1 cellular context compared by ENCODE assay signal in genomic region chr2:60316381-60317028, GRCh38.
TF ChIP-seq lines count a peak whose summit lies in the region.

No MANE protein-coding gene starts in this region.

TF ChIP-seq in HepG2, 621 proteins besides CTCF, POLR2A, EP300 and RAD21 (continued from another document and continues in another):
- TF ChIP-seq USF2 (IDR thresholded peaks at IDR 0.05; ENCODE audit: low read depth, low read length) (no peak), USF2 (CRISPR knock-in tag; IDR thresholded peaks at IDR 0.05; ENCODE audit: borderline replicate concordance) (no peak), MTA1 (CRISPR knock-in tag; IDR thresholded peaks at IDR 0.05; ENCODE audit: borderline replicate concordance) (peak; percentile 37; the same call in 1 of the 2 replicates), HIC2 (CRISPR knock-in tag; IDR thresholded peaks at IDR 0.05; ENCODE audit: low read depth) (no peak), NR2F6 (IDR thresholded peaks at IDR 0.05) (no peak), NR2F6 (CRISPR knock-in tag; IDR thresholded peaks at IDR 0.05) (peak; percentile 16; the same call in 1 of the 2 replicates), MEIS1 (CRISPR knock-in tag; IDR thresholded peaks at IDR 0.05; ENCODE audit: borderline replicate concordance) (no peak), PBX2 (CRISPR knock-in tag; IDR thresholded peaks at IDR 0.05) (no peak), TEAD2 (CRISPR knock-in tag; IDR thresholded peaks at IDR 0.05) (no peak), ZSCAN30 (CRISPR knock-in tag; IDR thresholded peaks at IDR 0.05) (no peak), SIX4 (CRISPR knock-in tag; IDR thresholded peaks at IDR 0.05) (no peak), ZBTB43 (CRISPR knock-in tag; conservative IDR thresholded peaks at IDR 0.05) (peak; percentile 61; the same call in 1 of the 2 replicates), HNRNPLL (IDR thresholded peaks at IDR 0.05; ENCODE audit: low read depth, low read length, poor library complexity, severe bottlenecking) (no peak), HNRNPUL1 (IDR thresholded peaks at IDR 0.05; ENCODE audit: low read depth, low read length) (no peak), RFXAP (CRISPR knock-in tag; IDR thresholded peaks at IDR 0.05; ENCODE audit: borderline replicate concordance) (no peak), ZNF790 (CRISPR knock-in tag; IDR thresholded peaks at IDR 0.05; ENCODE audit: borderline replicate concordance) (no peak), ZNF672 (CRISPR knock-in tag; IDR thresholded peaks at IDR 0.05) (no peak), CREB1 (IDR thresholded peaks at IDR 0.05) (peak; percentile 57; the same call in 1 of the 2 replicates), CREB1 (CRISPR knock-in tag; IDR thresholded peaks at IDR 0.05) (peak; percentile 66; the same call in 1 of the 2 replicates), ZGPAT (CRISPR knock-in tag; IDR thresholded peaks at IDR 0.05) (no peak), SALL1 (CRISPR knock-in tag; IDR thresholded peaks at IDR 0.05) (peak; percentile 64), PHF21A (CRISPR knock-in tag; IDR thresholded peaks at IDR 0.05) (0 out of 2 replicates have a peak, but pooled peaks have one; percentile 31), ELK4 (CRISPR knock-in tag; IDR thresholded peaks at IDR 0.05; ENCODE audit: borderline replicate concordance) (no peak), ZNF296 (CRISPR knock-in tag; conservative IDR thresholded peaks at IDR 0.05) (no peak), RXRB (CRISPR knock-in tag; IDR thresholded peaks at IDR 0.05; ENCODE audit: borderline replicate concordance) (peak; percentile 31; the same call in 1 of the 2 replicates), ZNF317 (CRISPR knock-in tag; IDR thresholded peaks at IDR 0.05) (no peak), ZNF484 (CRISPR knock-in tag; IDR thresholded peaks at IDR 0.05; ENCODE audit: borderline replicate concordance, low read depth) (no peak), SKIL (CRISPR knock-in tag; IDR thresholded peaks at IDR 0.05; ENCODE audit: borderline replicate concordance) (peak; percentile 73), ZNF264 (CRISPR knock-in tag; IDR thresholded peaks at IDR 0.05) (no peak), MNT (IDR thresholded peaks at IDR 0.05) (no peak), THAP11 (CRISPR knock-in tag; IDR thresholded peaks at IDR 0.05) (no peak), MED8 (CRISPR knock-in tag; IDR thresholded peaks at IDR 0.05; ENCODE audit: insufficient replicate concordance) (no peak), ZBTB3 (CRISPR knock-in tag; IDR thresholded peaks at IDR 0.05; ENCODE audit: borderline replicate concordance, low read depth) (no peak), MATR3 (CRISPR knock-in tag; IDR thresholded peaks at IDR 0.05) (no peak), PAXIP1 (CRISPR knock-in tag; conservative IDR thresholded peaks at IDR 0.05) (peak; percentile 51), ZNF263 (CRISPR knock-in tag; IDR thresholded peaks at IDR 0.05) (no peak), JARID2 (CRISPR knock-in tag; IDR thresholded peaks at IDR 0.05; ENCODE audit: insufficient replicate concordance) (no peak), SP1 (IDR thresholded peaks at IDR 0.05) (no peak), SP1 (CRISPR knock-in tag; IDR thresholded peaks at IDR 0.05) (no peak), ZNF44 (CRISPR knock-in tag; IDR thresholded peaks at IDR 0.05) (no peak), NFKBIZ (CRISPR knock-in tag; IDR thresholded peaks at IDR 0.05) (no peak), SOX6 (IDR thresholded peaks at IDR 0.05) (no peak), SOX6 (CRISPR knock-in tag; IDR thresholded peaks at IDR 0.05) (peak; percentile 28; the same call in 1 of the 2 replicates), ZNF724P (CRISPR knock-in tag; IDR thresholded peaks at IDR 0.05; ENCODE audit: borderline replicate concordance) (no peak), ZBTB7B (CRISPR knock-in tag; IDR thresholded peaks at IDR 0.05) (no peak), ATF4 (CRISPR knock-in tag; IDR thresholded peaks at IDR 0.05) (no peak), ZNF563 (CRISPR knock-in tag; IDR thresholded peaks at IDR 0.05) (no peak), KLF15 (CRISPR knock-in tag; IDR thresholded peaks at IDR 0.05; ENCODE audit: borderline replicate concordance) (no peak), PITX1 (CRISPR knock-in tag; IDR thresholded peaks at IDR 0.05) (0 out of 2 replicates have a peak, but pooled peaks have one; percentile 30), ZMYM4 (CRISPR knock-in tag; IDR thresholded peaks at IDR 0.05) (peak; percentile 68), SKI (IDR thresholded peaks at IDR 0.05; ENCODE audit: partially characterized antibody) (peak; percentile 93), CEBPG (CRISPR knock-in tag; IDR thresholded peaks at IDR 0.05) (no peak)
